ENCODE assay signal across 8 cellular contexts in the genomic region with DNA sequence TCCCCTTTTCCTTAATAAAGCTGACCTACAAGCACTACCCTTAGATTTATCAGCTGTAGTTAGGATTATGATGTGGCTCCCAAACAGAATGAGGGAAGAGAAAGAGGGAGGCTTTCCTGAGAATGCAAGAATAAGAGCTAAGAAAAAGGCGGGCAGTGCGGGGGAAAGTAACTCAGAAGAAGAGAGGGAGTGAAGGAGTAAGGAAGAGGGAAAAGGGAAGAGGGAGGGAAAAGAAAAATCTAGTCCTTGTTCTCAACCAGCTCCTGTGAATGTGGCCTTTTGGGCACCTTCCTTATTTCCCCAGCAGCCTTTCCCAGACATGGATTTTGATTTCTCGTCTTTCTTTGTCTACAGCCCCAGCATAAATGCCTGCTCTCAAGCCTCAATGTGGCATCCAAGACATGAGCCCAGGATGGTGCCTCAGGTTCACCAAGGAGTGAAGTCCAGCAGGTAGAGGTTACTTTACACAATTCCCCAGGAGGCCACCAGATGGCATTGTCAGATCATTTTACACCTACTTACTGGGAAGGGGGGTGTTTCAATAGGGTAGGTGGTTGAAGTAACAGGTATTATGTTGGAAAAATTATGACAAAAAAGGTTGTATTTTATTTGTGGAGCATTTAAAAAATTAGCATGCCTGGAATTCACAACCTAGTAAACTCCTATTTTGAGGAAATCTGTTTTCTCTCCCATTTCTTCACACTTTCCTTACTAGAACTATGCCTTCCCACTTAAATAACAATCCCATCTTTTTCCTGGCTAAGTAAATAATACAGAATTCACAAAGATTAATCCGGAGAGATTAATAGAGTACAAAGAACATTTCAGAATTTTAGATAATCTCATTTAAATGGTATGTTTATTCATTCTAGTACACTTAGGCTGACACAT.
DNase-seq lines count a peak whose midpoint lies in the region; ATAC-seq and TF ChIP-seq lines count a peak whose summit lies in the region.

No MANE protein-coding gene starts in this region.

- H3K4me1 ChIP-seq in CD8-positive, alpha-beta memory T cell (ENCODE audit: insufficient read depth, low read length): no peaks in the 10 kb centered on the region
- H3K4me1 ChIP-seq in HUES6 (ENCODE audit: control insufficient read depth, insufficient read depth, low read length) (peaks cover 6% of the 10 kb centered on the region; the same call in 1 of the 2 replicates), thoracic aorta (ENCODE audit: control insufficient read depth in 1 of 2, low read depth in 2 of 2) (peaks cover 0 to 3% of the 10 kb centered on the region in 2 donors)

- POLR2A ChIA-PET in CD8-positive, alpha-beta memory T cell (lab: Charles Lee): interaction anchor here (1.2 kb wide), 1 partner anchor 120 kb away, joined by 3 read pairs; a partner anchor contains a TSS

- ATAC-seq in thoracic aorta (ENCODE audit: insufficient number of reproducible peaks, low FRiP score, low read depth) (no peak), GM19324 (IDR thresholded peaks at IDR 0.05; ENCODE audit: low FRiP score, unreplicated experiment) (no peak)

- no peak overlapping the region for H3K4me3 Mint-ChIP-seq in CD8-positive, alpha-beta memory T cell

- peak in 3 of 5 donors; percentile 2 to 54 (median 25) for DNase-seq in CD8-positive, alpha-beta memory T cell
- DNase-seq in GM19238 (ENCODE audit: insufficient read length, low spot score) (peak; percentile 27), UCSD-AML1 (lab: John Stamatoyannopoulos, UW; ENCODE audit: unreplicated experiment) (peak; percentile 21), myocyte (ENCODE audit: low read depth) (peak; percentile 55), thoracic aorta (ENCODE audit: low spot score) (no peak)
- DNase-seq in effector CD4-positive, alpha-beta T cell: peak; percentile 11

- H3K36me3 Mint-ChIP-seq in CD8-positive, alpha-beta memory T cell: no peaks in the 10 kb centered on the region

- no peaks in the 10 kb centered on the region for H3K36me3 ChIP-seq in CD8-positive, alpha-beta memory T cell (ENCODE audit: insufficient read depth, low read length)
- H3K36me3 ChIP-seq in HUES6 (ENCODE audit: control insufficient read depth, insufficient read depth, low read length): peaks cover 10% of the 10 kb centered on the region; the same call in 1 of the 2 replicates
- H3K36me3 ChIP-seq in thoracic aorta: no peaks in the 10 kb centered on the region

- no peaks in the 10 kb centered on the region for H3K4me1 Mint-ChIP-seq in CD8-positive, alpha-beta memory T cell

- H3K27me3 Mint-ChIP-seq in CD8-positive, alpha-beta memory T cell: peaks cover 3 to 40% of the 10 kb centered on the region in 2 donors

- CTCF ChIA-PET in CD8-positive, alpha-beta memory T cell (lab: Charles Lee): interaction anchor here (0.9 to 1.2 kb wide), 2 partner anchors 9 to 129 kb away, joined by 3 read pairs; no protein-coding TSS in a partner anchor

- H3K9me3 Mint-ChIP-seq in CD8-positive, alpha-beta memory T cell: no peaks in the 10 kb centered on the region

- H3K27ac Mint-ChIP-seq in CD8-positive, alpha-beta memory T cell: no peak overlapping the region

- no peaks in the 10 kb centered on the region for H3K27me3 ChIP-seq in CD8-positive, alpha-beta memory T cell (ENCODE audit: insufficient read depth, low read length, poor library complexity, severe bottlenecking)
- H3K27me3 ChIP-seq in HUES6 (ENCODE audit: control insufficient read depth, insufficient read depth, low read length): no peaks in the 10 kb centered on the region
- no peaks in the 10 kb centered on the region for H3K27me3 ChIP-seq in thoracic aorta (replicated peaks; ENCODE audit: insufficient read depth)

- H3K9me3 ChIP-seq in CD8-positive, alpha-beta memory T cell (ENCODE audit: low read length): no peaks in the 10 kb centered on the region
- H3K9me3 ChIP-seq in HUES6 (ENCODE audit: control insufficient read depth, insufficient read depth, low read depth, low read length): no peaks in the 10 kb centered on the region
- no peaks in the 10 kb centered on the region for H3K9me3 ChIP-seq in thoracic aorta

- no peak overlapping the region for H3K4me3 ChIP-seq in CD8-positive, alpha-beta memory T cell (ENCODE audit: low read length)
- H3K4me3 ChIP-seq in HUES6 (ENCODE audit: low read depth, low read length): no peak overlapping the region
- no peak overlapping the region for H3K4me3 ChIP-seq in thoracic aorta

- H3K27ac ChIP-seq in CD8-positive, alpha-beta memory T cell (ENCODE audit: low read depth, low read length): no peak overlapping the region
- H3K27ac ChIP-seq in HUES6 (ENCODE audit: low read depth, low read length) (no peak overlapping the region), thoracic aorta (no peak overlapping the region)

- peak; percentile 70 for TF ChIP-seq CTCF in thoracic aorta (IDR thresholded peaks at IDR 0.05)

- peak overlapping the region; percentile 13 for H3K9ac ChIP-seq in HUES6 (ENCODE audit: low read length)
